8 cellular contexts compared by ENCODE assay signal in genomic region chr17:20852541-20853370, GRCh38.
A peak's percentile ranks its signal among the peaks of the same experiment; 100 is the strongest.
DNase-seq lines count a peak whose midpoint lies in the region; ATAC-seq and TF ChIP-seq lines count a peak whose summit lies in the region.

No MANE protein-coding gene starts in this region.

- WGBS in testis, 2 donors: 4 to 7% methylated on average over 31 to 32 of the region's 32 CpGs

- no peak for TF ChIP-seq POLR2A in testis (IDR thresholded peaks at IDR 0.05)

- no peaks in the 10 kb centered on the region for H3K36me3 ChIP-seq in testis (ENCODE audit: low read depth, missing control alignments)

- no peak for ATAC-seq in HG03175 (IDR thresholded peaks at IDR 0.05; ENCODE audit: unreplicated experiment)
- no peak for ATAC-seq in GM19397 (IDR thresholded peaks at IDR 0.05; ENCODE audit: unreplicated experiment)

- H3K4me1 ChIP-seq in testis: no peaks in the 10 kb centered on the region

- intact Hi-C loops in testis (cut with DNase I; ENCODE audit: low total_unique reads): no loop called here

- in situ Hi-C loops in astrocyte of the spinal cord (cut with HindIII; ENCODE audit: low sequenced_read_pairs): no loop called here

- H3K4me3 ChIP-seq in astrocyte of the spinal cord (ENCODE audit: low read depth, low read length) (peak overlapping the region; percentile 10), testis (peak overlapping the region in 1 of 2 donors; percentile 34)

- no peaks in the 10 kb centered on the region for H3K9me3 ChIP-seq in testis

- TF ChIP-seq CTCF in astrocyte of the spinal cord (IDR thresholded peaks at IDR 0.05; ENCODE audit: low read depth, low read length): no peak
- no peak for TF ChIP-seq CTCF in testis (IDR thresholded peaks at IDR 0.05)

- no peak overlapping the region for H3K27ac ChIP-seq in testis

- H3K27me3 ChIP-seq in testis: no peaks in the 10 kb centered on the region

- DNase-seq in ELR (ENCODE audit: low read depth) (peak; percentile 6), NCI-H2196 treated with DMSO at 0.1 percent for 48 hours (lab: John Stamatoyannopoulos, UW; ENCODE audit: unreplicated experiment) (peak; percentile 6), astrocyte of the spinal cord (ENCODE audit: low read depth, low spot score) (peak; percentile 10), left kidney (ENCODE audit: low read depth, low spot score) (peak; percentile 79), testis (peak; percentile 43)
- no peak for DNase-seq in stimulated activated CD4-positive, alpha-beta T cell treated with anti-CD3 and anti-CD28 coated beads, Interleukin-12 subunit alpha, Interleukin-12 subunit beta, amount 100 ng/mL, for 4 hours
